Comparison of ENCODE assay signal across 23 cellular contexts in the genomic region with DNA sequence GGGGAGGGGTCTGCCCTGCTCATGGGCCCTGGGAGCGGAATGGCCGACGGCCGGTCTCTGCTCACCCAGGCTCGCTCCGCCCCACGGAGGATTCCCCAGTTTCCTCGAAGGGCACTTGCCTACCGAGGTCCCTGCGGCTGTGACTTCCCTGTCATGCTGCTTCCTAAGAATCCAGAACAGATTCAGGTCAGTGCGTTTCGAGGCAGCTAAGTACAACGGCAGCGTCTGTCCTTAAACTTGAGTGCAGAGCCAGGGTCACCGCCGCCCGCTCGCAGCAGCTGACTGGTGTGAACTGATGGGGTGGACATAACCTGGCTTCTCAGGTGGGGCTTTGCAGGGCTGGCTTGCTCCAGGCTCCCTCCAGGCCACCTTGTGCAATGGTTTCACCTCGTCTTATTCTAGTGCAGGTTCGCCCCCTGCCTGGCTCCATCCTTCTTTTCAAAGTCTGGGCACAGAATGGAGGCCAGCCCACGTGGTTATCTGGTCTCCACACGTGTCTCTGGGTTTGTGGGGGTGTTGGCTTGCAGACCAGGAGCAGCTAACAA. TPM values are rescaled to one million over a fixed set of nuclear protein-coding genes. Genes with fewer than 3 reads are reported as not detected.
DNase-seq lines count a peak whose midpoint lies in the region; ATAC-seq and TF ChIP-seq lines count a peak whose summit lies in the region.
"Had no signal": no experiment of that assay in that cellular context is flagged by ENCODE, and none has a peak within 500 bp of the region (broad histone marks: within the 10 kb centered on the region; RNA-seq: fewer than 3 reads in every experiment).

No MANE protein-coding gene starts in this region.

- H3K4me3 ChIP-seq in RWPE2 (ENCODE audit: severe bottlenecking), result no peak overlapping the region
- no peak overlapping the region for H3K4me3 ChIP-seq in lower lobe of right lung
- no peak overlapping the region for H3K4me3 ChIP-seq in upper lobe of right lung
- H3K4me3 ChIP-seq in MG63, result no peak overlapping the region
- H3K4me3 ChIP-seq: GM23338, Peyer's patch had no signal

- no peaks in the 10 kb centered on the region for H3K9me3 ChIP-seq in RWPE2 (ENCODE audit: severe bottlenecking)
- no peaks in the 10 kb centered on the region for H3K9me3 ChIP-seq in lower lobe of right lung
- H3K9me3 ChIP-seq in upper lobe of right lung, result no peaks in the 10 kb centered on the region
- H3K9me3 ChIP-seq in MG63, result no peaks in the 10 kb centered on the region
- H3K9me3 ChIP-seq: Peyer's patch had no signal

- intact Hi-C loops in lower lobe of right lung (cut with DNase I), result no loop called here
- intact Hi-C loops in upper lobe of right lung (cut with DNase I), result no loop called here

- H3K27me3 ChIP-seq in RWPE2 (ENCODE audit: insufficient read depth, poor library complexity, severe bottlenecking), result no peaks in the 10 kb centered on the region
- H3K27me3 ChIP-seq in lower lobe of right lung (ENCODE audit: low read depth), result peaks cover 30% of the 10 kb centered on the region
- peaks cover 24% of the 10 kb centered on the region for H3K27me3 ChIP-seq in upper lobe of right lung
- H3K27me3 ChIP-seq in MG63, result no peaks in the 10 kb centered on the region
- H3K27me3 ChIP-seq: Peyer's patch had no signal

- ATAC-seq in RWPE2 (ENCODE audit: low read depth) (no peak), lower lobe of right lung (no peak), upper lobe of right lung (no peak), GM18511 (IDR thresholded peaks at IDR 0.05; ENCODE audit: unreplicated experiment) (no peak), GM21576 (IDR thresholded peaks at IDR 0.05; ENCODE audit: unreplicated experiment) (no peak)
- ATAC-seq: CD8-positive, alpha-beta T cell; Right ventricle myocardium inferior had no signal

- DNase-seq in activated CD8-positive, alpha-beta memory T cell treated with anti-CD3 and anti-CD28 coated beads, Interleukin-2, amount 50 U/mL, for 4 hours, result peak; percentile 9
- no peak for DNase-seq in activated CD8-positive, alpha-beta memory T cell treated with anti-CD3 and anti-CD28 coated beads for 24 hours
- DNase-seq in RWPE2 (ENCODE audit: low spot score) (peak; percentile 42), lower lobe of right lung (peak; percentile 42), upper lobe of right lung (peak; percentile 58), MG63 (no peak)
- DNase-seq: ACHN; C1 segment of cervical spinal cord; CD8-positive, alpha-beta T cell; HCEC 1CT; KG1; NCI-H1105; NCI-H146; NCI-H2029; NCI-H774; NK-92 treated with Interleukin-12 subunit alpha and Interleukin-12 subunit beta, amount 100 ng/mL, for 24 hours had no signal

- no peaks in the 10 kb centered on the region for H3K36me3 ChIP-seq in RWPE2 (ENCODE audit: low read depth)
- H3K36me3 ChIP-seq in lower lobe of right lung, result no peaks in the 10 kb centered on the region
- no peaks in the 10 kb centered on the region for H3K36me3 ChIP-seq in upper lobe of right lung
- no peaks in the 10 kb centered on the region for H3K36me3 ChIP-seq in MG63
- H3K36me3 ChIP-seq: Peyer's patch had no signal

- H3K4me1 ChIP-seq in RWPE2 (ENCODE audit: insufficient read depth, poor library complexity, severe bottlenecking) (no peaks in the 10 kb centered on the region), lower lobe of right lung (peaks cover 5% of the 10 kb centered on the region), upper lobe of right lung (peaks cover 4% of the 10 kb centered on the region)

- no peak for TF ChIP-seq CTCF in RWPE2 (IDR thresholded peaks at IDR 0.05; ENCODE audit: poor library complexity, severe bottlenecking)
- TF ChIP-seq CTCF in lower lobe of right lung (IDR thresholded peaks at IDR 0.05), result no peak
- TF ChIP-seq CTCF in upper lobe of right lung (IDR thresholded peaks at IDR 0.05), result no peak

- H3K27ac ChIP-seq in RWPE2 (ENCODE audit: poor library complexity, severe bottlenecking) (no peak overlapping the region), lower lobe of right lung (no peak overlapping the region), upper lobe of right lung (no peak overlapping the region)
- H3K27ac ChIP-seq: 22Rv1, HL-60, Peyer's patch had no signal

RNA-seq across cellular contexts. Expression of a gene that starts 7.6 kb away (rescaled TPM):
- total RNA-seq in lower lobe of right lung (19.8 TPM), upper lobe of right lung (19.9 TPM)
- total RNA-seq in MG63 (2014; rRNA removed; shearing (Covaris generic); ENCODE audit: low replicate concordance), result 49.3 and 61.2 TPM in 2 replicates

RNA-seq across cellular contexts. Expression of a gene that starts 50.4 kb away (rescaled TPM):
- total RNA-seq in lower lobe of right lung, result 10.6 TPM
- total RNA-seq in upper lobe of right lung, result 8.5 TPM
- 12.7 and 19.1 TPM in 2 replicates for total RNA-seq in MG63 (2014; rRNA removed; shearing (Covaris generic); ENCODE audit: low replicate concordance)

RNA-seq across cellular contexts. Expression of a gene that starts 50.7 kb away (rescaled TPM):
- 53.9 TPM for total RNA-seq in lower lobe of right lung
- total RNA-seq in upper lobe of right lung, result 61.0 TPM
- total RNA-seq in MG63 (2014; rRNA removed; shearing (Covaris generic); ENCODE audit: low replicate concordance), result 4.9 TPM in 2 replicates

Comparison
In these comparisons a context has a peak if more than half of its experiments do, and no peak if none do; other contexts are left out.
1. DNase-seq: peak in activated CD8-positive, alpha-beta memory T cell treated with anti-CD3 and anti-CD28 coated beads, Interleukin-2, amount 50 U/mL, for 4 hours (single experiment), RWPE2 (single experiment), lower lobe of right lung (single experiment) and upper lobe of right lung (single experiment); none in activated CD8-positive, alpha-beta memory T cell treated with anti-CD3 and anti-CD28 coated beads for 24 hours (single experiment) and MG63 (single experiment).